Comparison of ENCODE assay signal across 14 cellular contexts in the genomic region with DNA sequence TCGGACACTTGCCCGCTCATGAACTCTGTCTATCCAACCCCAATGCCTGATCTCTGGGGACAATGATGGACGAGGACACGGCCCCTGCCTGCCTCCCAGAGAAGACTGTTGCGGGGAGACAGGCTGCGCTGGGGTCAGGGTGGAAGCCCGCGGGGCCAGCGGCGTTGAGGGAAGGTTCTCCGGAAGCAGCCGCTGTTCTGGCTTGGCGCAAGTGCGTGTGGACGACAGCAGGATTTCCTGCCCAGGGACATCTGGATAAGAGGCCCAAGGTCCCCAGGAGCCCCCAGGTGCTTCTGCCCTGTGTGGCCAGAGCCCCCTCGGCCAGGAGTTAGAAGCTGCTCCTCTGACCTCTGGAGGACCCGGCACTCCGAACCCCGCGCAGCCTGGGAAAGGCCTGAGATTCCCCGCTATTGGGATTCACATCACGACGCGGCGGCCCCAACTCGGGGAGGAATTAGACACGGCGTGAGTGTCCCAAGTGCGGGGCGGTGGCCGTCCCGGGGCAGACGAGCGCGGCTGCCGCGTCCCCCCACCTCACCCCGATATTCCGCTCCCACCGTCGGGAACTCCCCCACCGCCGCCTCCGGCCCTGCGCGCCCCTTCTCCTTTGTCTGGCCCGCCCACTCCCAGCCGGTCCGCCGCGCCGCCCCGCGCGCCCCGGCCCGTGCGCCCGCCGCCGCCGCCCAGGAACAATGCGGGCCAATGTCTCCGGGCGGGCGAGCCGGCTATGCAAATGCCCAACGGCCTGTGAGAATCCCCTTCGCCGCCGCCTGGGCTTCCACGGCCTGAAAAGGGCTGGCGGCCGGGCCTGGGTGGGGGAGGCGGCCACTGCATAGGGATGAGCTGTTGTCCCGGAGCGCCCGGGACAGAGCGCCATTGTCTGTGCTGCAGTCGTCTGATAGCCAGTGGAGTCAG. TPM values are rescaled to one million over a fixed set of nuclear protein-coding genes. Genes with fewer than 3 reads are reported as not detected.
DNase-seq lines count a peak whose midpoint lies in the region; ATAC-seq and TF ChIP-seq lines count a peak whose summit lies in the region.
"Had no signal": no experiment of that assay in that cellular context is flagged by ENCODE, and none has a peak within 500 bp of the region (broad histone marks: within the 10 kb centered on the region; RNA-seq: fewer than 3 reads in every experiment).

No MANE protein-coding gene starts in this region.

- DNase-seq in DMS53 treated with DMSO at 0.1 percent for 48 hours (lab: John Stamatoyannopoulos, UW; ENCODE audit: unreplicated experiment) (peak; percentile 42), WTC11 (ENCODE audit: low spot score) (peak; percentile 70), hepatocyte (ENCODE audit: low spot score) (peak; percentile 37), occipital lobe (lab: John Stamatoyannopoulos, UW) (peak; percentile 87), Karpas-422 (no peak), PC-3 (no peak)
- DNase-seq in stimulated activated CD4-positive, alpha-beta T cell treated with anti-CD3 and anti-CD28 coated beads, Interleukin-4, amount 100 ng/mL, for 24 hours = no peak
- DNase-seq in naive thymus-derived CD8-positive, alpha-beta T cell = no peak
- DNase-seq: activated CD4-positive, alpha-beta T cell treated with anti-CD3 and anti-CD28 coated beads for 1 hour; activated naive CD4-positive, alpha-beta T cell; SHP77 treated with DMSO at 0.1 percent for 48 hours; spleen had no signal

- no peak overlapping the region for H3K9ac ChIP-seq in Karpas-422 (ENCODE audit: low read length)
- H3K9ac ChIP-seq in PC-3 (ENCODE audit: low read length) = no peak overlapping the region
- H3K9ac ChIP-seq: BLaER1 had no signal

- POLR2A ChIA-PET in WTC11 (lab: Charles Lee) = no interaction called here
- POLR2A ChIA-PET in naive thymus-derived CD8-positive, alpha-beta T cell (lab: Charles Lee) = no interaction called here
- POLR2A ChIA-PET in PC-3 (lab: Charles Lee; ENCODE audit: unreplicated experiment) = no interaction called here

- WGBS in hepatocyte (ENCODE audit: low lambda C conversion rate, missing lambda C conversion rate) = 19% methylated on average over 45 of the region's 80 CpGs

- H3K27me3 Mint-ChIP-seq in WTC11 (ENCODE audit: low read depth) = peaks cover 59% of the 10 kb centered on the region
- H3K27me3 Mint-ChIP-seq in naive thymus-derived CD8-positive, alpha-beta T cell = peaks cover 5 to 49% (median 33%) of the 10 kb centered on the region in 5 donors

- no peaks in the 10 kb centered on the region for H3K36me3 Mint-ChIP-seq in WTC11
- H3K36me3 Mint-ChIP-seq in naive thymus-derived CD8-positive, alpha-beta T cell = peaks cover 0 to 1% (median 0%) of the 10 kb centered on the region in 3 donors

- H3K27me3 ChIP-seq in hepatocyte (peaks cover 56% of the 10 kb centered on the region), Karpas-422 (ENCODE audit: low read length) (no peaks in the 10 kb centered on the region), PC-3 (ENCODE audit: low read length) (no peaks in the 10 kb centered on the region)

- peaks cover 50% of the 10 kb centered on the region for H3K4me1 Mint-ChIP-seq in WTC11
- H3K4me1 Mint-ChIP-seq in naive thymus-derived CD8-positive, alpha-beta T cell = peaks cover 4 to 14% (median 7%) of the 10 kb centered on the region in 4 donors

- no TSS peak for BruUV-seq in PC-3 (replicated peaks; lab: Mats Ljungman, UMichigan)

- TF ChIP-seq CTCF in WTC11 (IDR thresholded peaks at IDR 0.05) (no peak), hepatocyte (IDR thresholded peaks at IDR 0.05; ENCODE audit: poor library complexity) (no peak), PC-3 (conservative IDR thresholded peaks at IDR 0.05; ENCODE audit: low read depth, low read length) (no peak)

- no peaks in the 10 kb centered on the region for H3K36me3 ChIP-seq in hepatocyte (replicated peaks; ENCODE audit: insufficient read depth, low read depth)
- no peaks in the 10 kb centered on the region for H3K36me3 ChIP-seq in Karpas-422 (ENCODE audit: insufficient read depth, low read length)
- H3K36me3 ChIP-seq in PC-3 (ENCODE audit: low read depth, low read length) = no peaks in the 10 kb centered on the region
- H3K36me3 ChIP-seq: BLaER1, spleen had no signal

- no peaks in the 10 kb centered on the region for H3F3A ChIP-seq in PC-3 (ENCODE audit: low read length, unreplicated experiment)

- H3K79me2 ChIP-seq in hepatocyte = no peaks in the 10 kb centered on the region
- no peaks in the 10 kb centered on the region for H3K79me2 ChIP-seq in Karpas-422 (ENCODE audit: low read length)
- no peaks in the 10 kb centered on the region for H3K79me2 ChIP-seq in PC-3 (ENCODE audit: low read length)

- no peaks in the 10 kb centered on the region for H3K9me3 ChIP-seq in hepatocyte (ENCODE audit: low read depth)
- H3K9me3 ChIP-seq in Karpas-422 (ENCODE audit: low read length) = no peaks in the 10 kb centered on the region
- H3K9me3 ChIP-seq in PC-3 (ENCODE audit: low read length) = no peaks in the 10 kb centered on the region
- H3K9me3 ChIP-seq: BLaER1, spleen had no signal

- H2AFZ ChIP-seq in hepatocyte (no peak overlapping the region), Karpas-422 (ENCODE audit: low read length) (no peak overlapping the region), PC-3 (ENCODE audit: low read length) (no peak overlapping the region)

- H3K4me1 ChIP-seq in hepatocyte (ENCODE audit: insufficient read depth) (no peaks in the 10 kb centered on the region), Karpas-422 (ENCODE audit: low read length) (no peaks in the 10 kb centered on the region), PC-3 (ENCODE audit: insufficient read depth, low read length) (no peaks in the 10 kb centered on the region)

- H4K20me1 ChIP-seq in hepatocyte (ENCODE audit: insufficient read depth, poor library complexity, severe bottlenecking) (no peaks in the 10 kb centered on the region), Karpas-422 (ENCODE audit: insufficient read depth, low read depth, low read length) (no peaks in the 10 kb centered on the region), PC-3 (ENCODE audit: low read length) (no peaks in the 10 kb centered on the region)

- H3K27ac ChIP-seq in hepatocyte (no peak overlapping the region), Karpas-422 (ENCODE audit: low read length) (no peak overlapping the region), PC-3 (ENCODE audit: low read length) (no peak overlapping the region)
- H3K27ac ChIP-seq: BLaER1, spleen had no signal

- no peaks in the 10 kb centered on the region for H3K9me3 Mint-ChIP-seq in WTC11
- no peaks in the 10 kb centered on the region for H3K9me3 Mint-ChIP-seq in naive thymus-derived CD8-positive, alpha-beta T cell

- ATAC-seq in WTC11 = peak; percentile 46
- no peak for ATAC-seq in naive thymus-derived CD8-positive, alpha-beta T cell
- ATAC-seq in PC-3 = no peak
- ATAC-seq: left lobe of liver had no signal

- no peak overlapping the region for H3K4me3 ChIP-seq in hepatocyte
- no peak overlapping the region for H3K4me3 ChIP-seq in Karpas-422 (ENCODE audit: low read length)
- no peak overlapping the region for H3K4me3 ChIP-seq in PC-3 (ENCODE audit: low read length)
- H3K4me3 ChIP-seq: BLaER1 had no signal

- intact Hi-C loops in PC-3 (cut with micrococcal nuclease) = no loop called here

- peak overlapping the region; percentile 80 for H3K4me2 ChIP-seq in hepatocyte
- no peak overlapping the region for H3K4me2 ChIP-seq in Karpas-422 (ENCODE audit: low read depth, low read length, poor library complexity, severe bottlenecking)
- no peak overlapping the region for H3K4me2 ChIP-seq in PC-3 (ENCODE audit: low read length)
- H3K4me2 ChIP-seq: BLaER1 had no signal

- CTCF ChIA-PET in WTC11 (lab: Charles Lee) (interaction anchor here (0.6 to 10.7 kb wide), 14 partner anchors 10 to 113 kb away, joined by 3 to 401 read pairs (median 8); a partner anchor contains a TSS), PC-3 (lab: Charles Lee) (interaction anchor here (1.3 kb wide), 1 partner anchor 58 kb away, joined by 5 read pairs; no protein-coding TSS in a partner anchor)

- H3K27ac Mint-ChIP-seq in WTC11 = no peak overlapping the region
- no peak overlapping the region for H3K27ac Mint-ChIP-seq in naive thymus-derived CD8-positive, alpha-beta T cell

- H3K9me2 ChIP-seq in hepatocyte (replicated peaks; ENCODE audit: insufficient read depth) (no peaks in the 10 kb centered on the region), Karpas-422 (replicated peaks; ENCODE audit: insufficient read depth, low read length) (no peaks in the 10 kb centered on the region), PC-3 (replicated peaks; ENCODE audit: low read length) (no peaks in the 10 kb centered on the region)

- H3K4me3 Mint-ChIP-seq in WTC11 = peak overlapping the region; percentile 60
- no peak overlapping the region for H3K4me3 Mint-ChIP-seq in naive thymus-derived CD8-positive, alpha-beta T cell

TF ChIP-seq in WTC11, 78 proteins besides CTCF, POLR2A, EP300 and RAD21:
- no peak for TF ChIP-seq TP53 (CRISPR knock-in tag; IDR thresholded peaks at IDR 0.05)
- TF ChIP-seq FOXP1 (CRISPR knock-in tag; IDR thresholded peaks at IDR 0.05; ENCODE audit: borderline replicate concordance) = peak; percentile 26; the same call in 1 of the 2 replicates

RNA-seq across cellular contexts. Expression of a gene that starts 19.1 kb away (rescaled TPM):
- total RNA-seq in WTC11 (2021) (1.7 to 2.3 TPM (median 1.9 TPM) in 3 replicates), hepatocyte (3.3 and 6.3 TPM in 2 replicates), occipital lobe (not detected), PC-3 (2014; rRNA removed) (0.26 TPM in 1 of 2 replicates, not detected in the other)
- polyA plus RNA-seq in hepatocyte = 10.8 and 11.9 TPM in 2 replicates
- total RNA-seq in Karpas-422 (2014; rRNA removed; shearing (Covaris generic); ENCODE audit: low replicate concordance) = not detected in 2 replicates
- total RNA-seq in naive thymus-derived CD8-positive, alpha-beta T cell = not detected
- polyA plus RNA-seq in naive thymus-derived CD8-positive, alpha-beta T cell = not detected

RNA-seq across cellular contexts. Expression of a gene that starts 49.8 kb away (rescaled TPM):
- total RNA-seq in WTC11 (2021) (1.8 to 2.7 TPM (median 2.2 TPM) in 3 replicates), hepatocyte (not detected in 2 replicates), occipital lobe (not detected), PC-3 (2014; rRNA removed) (0.51 and 1.3 TPM in 2 replicates)
- polyA plus RNA-seq in hepatocyte = 1.4 and 1.5 TPM in 2 replicates
- total RNA-seq in Karpas-422 (2014; rRNA removed; shearing (Covaris generic); ENCODE audit: low replicate concordance) = 4.5 TPM in 1 of 2 replicates, not detected in the other
- total RNA-seq in naive thymus-derived CD8-positive, alpha-beta T cell = not detected
- polyA plus RNA-seq in naive thymus-derived CD8-positive, alpha-beta T cell = 1 to 10 TPM in 1 of 3 donors, under 1 TPM in 2; 0.40 to 2.2 (median 0.83) TPM
- total RNA-seq: spleen had no signal

RNA-seq across cellular contexts. Expression of a gene that starts 50.1 kb away (rescaled TPM):
- total RNA-seq in WTC11 (2021) (411 to 479 TPM (median 429 TPM) in 3 replicates), hepatocyte (224 and 251 TPM in 2 replicates), occipital lobe (352 TPM), PC-3 (2014; rRNA removed) (666 and 692 TPM in 2 replicates)
- 166 and 212 TPM in 2 replicates for polyA plus RNA-seq in hepatocyte
- 325 and 443 TPM in 2 replicates for total RNA-seq in Karpas-422 (2014; rRNA removed; shearing (Covaris generic); ENCODE audit: low replicate concordance)
- 100 to 1,000 TPM; 142 to 154 TPM for total RNA-seq in naive thymus-derived CD8-positive, alpha-beta T cell
- polyA plus RNA-seq in naive thymus-derived CD8-positive, alpha-beta T cell = 100 to 1,000 TPM; 232 to 270 (median 263) TPM

Comparison
In these comparisons a context has a peak if more than half of its experiments do, and no peak if none do; other contexts are left out.
1. DNase-seq: peak in DMS53 treated with DMSO at 0.1 percent for 48 hours (single experiment), WTC11 (single experiment), hepatocyte (single experiment) and occipital lobe (single experiment); none in Karpas-422 (single experiment), stimulated activated CD4-positive, alpha-beta T cell treated with anti-CD3 and anti-CD28 coated beads, Interleukin-4, amount 100 ng/mL, for 24 hours (single experiment), naive thymus-derived CD8-positive, alpha-beta T cell (0 of 10) and PC-3 (single experiment).